8 cellular contexts compared by ENCODE assay signal in the genomic region with DNA sequence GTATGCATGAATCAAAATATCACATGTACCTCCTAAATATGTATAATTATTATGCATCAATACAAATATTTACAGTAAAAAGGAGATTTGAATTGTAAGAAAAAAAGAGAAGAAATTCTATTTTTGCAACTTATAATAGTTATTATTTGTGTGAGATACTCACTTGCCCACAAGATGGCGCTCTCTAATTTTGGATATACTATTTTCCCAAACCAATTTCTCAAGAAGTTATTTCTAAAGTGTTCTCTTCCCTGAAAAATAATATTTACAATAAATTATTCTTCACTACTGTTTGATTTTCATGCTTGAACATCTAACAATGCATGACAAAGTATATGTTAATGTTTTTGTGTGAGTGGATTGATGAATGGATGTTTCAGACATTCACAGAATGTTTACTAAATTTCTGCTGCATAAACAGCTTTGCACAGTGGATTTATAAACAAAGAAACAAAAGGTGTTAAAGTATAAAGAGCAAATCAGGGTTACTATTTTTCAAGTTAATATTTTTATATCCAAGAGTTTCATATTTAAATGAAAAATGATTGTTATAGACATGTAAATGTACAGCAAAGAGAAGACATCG.
DNase-seq lines count a peak whose midpoint lies in the region; ATAC-seq and TF ChIP-seq lines count a peak whose summit lies in the region.

No MANE protein-coding gene starts in this region.

- TF ChIP-seq EP300 in stomach (IDR thresholded peaks at IDR 0.05): no peak

- no peaks in the 10 kb centered on the region for H3K4me1 Mint-ChIP-seq in activated T-cell treated with anti-CD3 and anti-CD28 coated beads, Interleukin-2, amount 50 U/mL, for 24 hours (ENCODE audit: low read depth)

- no peaks in the 10 kb centered on the region for H3K9me2 ChIP-seq in PC-9 (ENCODE audit: insufficient read depth)

- CTCF ChIA-PET in PC-9 (lab: Charles Lee): interaction anchor here (0.6 to 0.7 kb wide), 2 partner anchors 410 to 441 kb away, joined by 3 read pairs; no protein-coding TSS in a partner anchor

- TF ChIP-seq POLR2A in stomach (IDR thresholded peaks at IDR 0.05): no peak

- no peak overlapping the region for H3K4me3 Mint-ChIP-seq in activated T-cell treated with anti-CD3 and anti-CD28 coated beads, Interleukin-2, amount 50 U/mL, for 24 hours

- intact Hi-C loops in PC-9 (cut with micrococcal nuclease; ENCODE audit: unreplicated experiment) (loop anchor here (1.0 to 2.0 kb wide), 3 partner anchors 283 to 409 kb away; no protein-coding TSS in a partner anchor), stomach (cut with DNase I; ENCODE audit: low total_unique reads) (no loop called here)

- no peaks in the 10 kb centered on the region for H3K9me3 Mint-ChIP-seq in activated T-cell treated with anti-CD3 and anti-CD28 coated beads, Interleukin-2, amount 50 U/mL, for 24 hours

- H3K36me3 Mint-ChIP-seq in activated T-cell treated with anti-CD3 and anti-CD28 coated beads, Interleukin-2, amount 50 U/mL, for 24 hours (ENCODE audit: low read depth): no peaks in the 10 kb centered on the region

- H3F3A ChIP-seq in PC-9 (ENCODE audit: insufficient read depth, low read depth): no peaks in the 10 kb centered on the region

- no peaks in the 10 kb centered on the region for H3K27me3 ChIP-seq in PC-9 (ENCODE audit: insufficient read depth, low read depth)
- H3K27me3 ChIP-seq in fibroblast of lung (ENCODE audit: control insufficient read depth, insufficient read depth, low read length): no peaks in the 10 kb centered on the region
- no peaks in the 10 kb centered on the region for H3K27me3 ChIP-seq in stomach

- H3K9ac ChIP-seq in fibroblast of lung (ENCODE audit: insufficient read depth, low read length): no peak overlapping the region

- H3K4me2 ChIP-seq in PC-9 (no peak overlapping the region), fibroblast of lung (ENCODE audit: extremely low read depth, insufficient read depth, low read length) (no peak overlapping the region)

- ATAC-seq in GM21528 (IDR thresholded peaks at IDR 0.05; ENCODE audit: low FRiP score, unreplicated experiment): no peak

- H3K9me3 ChIP-seq in PC-9 (ENCODE audit: insufficient read depth, low read depth): no peaks in the 10 kb centered on the region
- no peaks in the 10 kb centered on the region for H3K9me3 ChIP-seq in fibroblast of lung (ENCODE audit: control insufficient read depth, insufficient read depth, low read depth, low read length)
- no peaks in the 10 kb centered on the region for H3K9me3 ChIP-seq in stomach

- H2AFZ ChIP-seq in PC-9: no peak overlapping the region
- no peak overlapping the region for H2AFZ ChIP-seq in fibroblast of lung (ENCODE audit: low read length)

- H3K4me3 ChIP-seq in PC-9 (no peak overlapping the region), fibroblast of lung (replicated peaks in 1 of 4; ENCODE audit: control extremely low read depth in 1 of 4, insufficient read depth in 1 of 4, low read depth in 3 of 4, low read length in 4 of 4) (no peak overlapping the region), stomach (no peak overlapping the region)

- H3K27ac ChIP-seq in PC-9 (no peak overlapping the region), fibroblast of lung (ENCODE audit: insufficient read depth, low read length) (no peak overlapping the region), stomach (no peak overlapping the region)

- H3K27me3 Mint-ChIP-seq in activated T-cell treated with anti-CD3 and anti-CD28 coated beads, Interleukin-2, amount 50 U/mL, for 24 hours: peaks cover 9% of the 10 kb centered on the region

- no TSS peak for BruUV-seq in PC-9 (replicated peaks; lab: Mats Ljungman, UMichigan)

- in situ Hi-C loops in ACHN (cut with HindIII; ENCODE audit: low pct_ligation_motif_present, low pct_unique_long_range_greater_than_20kb, low sequenced_read_pairs) (no loop called here), G401 (cut with HindIII; ENCODE audit: low sequenced_read_pairs) (no loop called here)

- H4K20me1 ChIP-seq in PC-9 (ENCODE audit: insufficient read depth) (no peaks in the 10 kb centered on the region), fibroblast of lung (ENCODE audit: control insufficient read depth, extremely low read depth, insufficient read depth, low read length) (no peaks in the 10 kb centered on the region)

- POLR2A ChIA-PET in PC-9 (lab: Charles Lee; ENCODE audit: unreplicated experiment): no interaction called here

- DNase-seq in ACHN (peak; percentile 38), G401 (ENCODE audit: low spot score) (peak; percentile 53), PC-9 (no peak), fibroblast of lung (ENCODE audit: low read depth in 2 of 2) (peak; percentile 8 to 57), stomach (no peak), KG1 (lab: John Stamatoyannopoulos, UW) (no peak)
- no peak for DNase-seq in activated T-cell treated with anti-CD3 and anti-CD28 coated beads, Interleukin-2, amount 50 U/mL, for 24 hours

- H3K4me1 ChIP-seq in PC-9 (replicated peaks; ENCODE audit: insufficient read depth): no peaks in the 10 kb centered on the region
- H3K4me1 ChIP-seq in fibroblast of lung (ENCODE audit: control insufficient read depth, extremely low read depth, insufficient read depth, low read length): no peaks in the 10 kb centered on the region
- H3K4me1 ChIP-seq in stomach: peaks cover 0 to 5% (median 2%) of the 10 kb centered on the region in 4 donors

- peak; percentile 88 for TF ChIP-seq CTCF in PC-9 (conservative IDR thresholded peaks at IDR 0.05)
- TF ChIP-seq CTCF in fibroblast of lung (conservative IDR thresholded peaks at IDR 0.05 in 1 of 2, IDR thresholded peaks at IDR 0.05 in 1 of 2; ENCODE audit: low read depth in 1 of 2, low read length in 2 of 2): peak; percentile 32 to 57
- TF ChIP-seq CTCF in stomach (IDR thresholded peaks at IDR 0.05): peak in 5 of 7 experiments; percentile 48 to 77 (median 56)

- no peak overlapping the region for H3K27ac Mint-ChIP-seq in activated T-cell treated with anti-CD3 and anti-CD28 coated beads, Interleukin-2, amount 50 U/mL, for 24 hours

- H3K79me2 ChIP-seq in PC-9 (ENCODE audit: low read depth) (no peaks in the 10 kb centered on the region), fibroblast of lung (ENCODE audit: control insufficient read depth, insufficient read depth, low read length) (no peaks in the 10 kb centered on the region)

- no peaks in the 10 kb centered on the region for H3K36me3 ChIP-seq in PC-9 (ENCODE audit: low read depth)
- no peaks in the 10 kb centered on the region for H3K36me3 ChIP-seq in fibroblast of lung (ENCODE audit: control insufficient read depth, insufficient read depth, low read length)
- H3K36me3 ChIP-seq in stomach: no peaks in the 10 kb centered on the region

- 45 to 51% (median 47%) methylated on average over 2 of the region's 2 CpGs for WGBS in stomach, 5 donors

Comparison
In these comparisons a context has a peak if more than half of its experiments do, and no peak if none do; other contexts are left out.
1. DNase-seq: peak in ACHN (single experiment), G401 (single experiment) and fibroblast of lung (2 of 2); none in PC-9 (0 of 2), stomach (single experiment), KG1 (single experiment) and activated T-cell treated with anti-CD3 and anti-CD28 coated beads, Interleukin-2, amount 50 U/mL, for 24 hours (single experiment).
2. Peak in every context shown above with its lines, with median percentiles within 50 percentile points of each other: CTCF ChIP-seq.